In the genomic region with DNA sequence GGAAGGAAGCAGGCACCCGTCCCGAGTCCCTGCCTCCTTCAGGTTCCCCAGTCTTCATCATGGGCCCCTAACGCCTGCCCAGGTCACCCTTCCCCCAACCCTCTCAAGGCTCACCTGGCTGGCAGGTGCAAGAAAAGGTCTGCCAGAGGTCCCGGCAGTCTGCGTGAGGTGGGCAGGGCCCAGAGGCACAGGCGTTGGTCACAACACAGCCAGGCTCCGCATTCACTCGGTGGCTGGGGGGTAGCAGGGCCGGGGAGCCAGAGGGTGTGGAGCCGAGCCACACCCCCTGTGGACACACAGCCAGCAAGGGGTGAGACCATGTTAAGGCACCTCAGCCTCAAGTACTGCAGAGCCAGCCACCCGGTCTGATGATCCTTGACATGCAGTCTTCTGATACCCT, we compare ENCODE assay signal across 38 cellular contexts. TPM values are rescaled to one million over a fixed set of nuclear protein-coding genes. Genes with fewer than 3 reads are reported as not detected.
"Had no signal": no experiment of that assay in that cellular context is flagged by ENCODE, and none has a peak within 500 bp of the region (broad histone marks: within the 10 kb centered on the region; RNA-seq: fewer than 3 reads in every experiment).

No MANE protein-coding gene starts in this region.

- H3K36me3 ChIP-seq: MG63 had no signal

- DNase-seq: Karpas-422, Kasumi-1, KG1, MG63, MM.1S, MV-4-11, NCI-H1048, NCI-H1092, NCI-H1092 treated with DMSO at 0.1 percent for 48 hours, NCI-H1105, NCI-H1105 treated with DMSO at 0.1 percent for 48 hours, NCI-H1417, NCI-H1417 treated with DMSO at 0.1 percent for 48 hours, NCI-H1436, NCI-H1436 treated with DMSO at 0.1 percent for 48 hours, NCI-H146, NCI-H1694, NCI-H1694 treated with DMSO at 0.1 percent for 48 hours, NCI-H187, NCI-H187 treated with DMSO at 0.1 percent for 48 hours, NCI-H1930, NCI-H2029, NCI-H2029 treated with DMSO at 0.1 percent for 48 hours, NCI-H2081, NCI-H2081 treated with DMSO at 0.1 percent for 48 hours, NCI-H2107, NCI-H2171, NCI-H2171 treated with DMSO at 0.1 percent for 48 hours, NCI-H2227 treated with DMSO at 0.1 percent for 48 hours, NCI-H226, NCI-H345, NCI-H446, NCI-H446 treated with DMSO at 0.1 percent for 48 hours had no signal

- H3K9ac ChIP-seq: KMS-11 had no signal

- H3K27ac ChIP-seq: KMS-11 had no signal

- H3K9me3 ChIP-seq: MG63 had no signal

- H3K4me2 ChIP-seq: KMS-11 had no signal

- H3K27me3 ChIP-seq: MG63 had no signal

- H3K4me3 ChIP-seq: MG63 had no signal

RNA-seq across cellular contexts. Expression of a gene that starts 30.2 kb away (rescaled TPM):
- total RNA-seq: LHCN-M2, M059J, MCF 10A, NCI-H460 had no signal
